In genomic region chr1:18999287-18999852, GRCh38 we compare ENCODE assay signal across 21 cellular contexts. TPM values are rescaled to one million over a fixed set of nuclear protein-coding genes. Genes with fewer than 3 reads are reported as not detected.
A peak's percentile ranks its signal among the peaks of the same experiment; 100 is the strongest.
DNase-seq lines count a peak whose midpoint lies in the region; ATAC-seq, FAIRE-seq and TF ChIP-seq lines count a peak whose summit lies in the region.
"Had no signal": no experiment of that assay in that cellular context is flagged by ENCODE, and none has a peak within 500 bp of the region (broad histone marks: within the 10 kb centered on the region; RNA-seq: fewer than 3 reads in every experiment).

No MANE protein-coding gene starts in this region.

- H3K4me3 ChIP-seq in Caco-2 (ENCODE audit: low read depth, low read length) (no peak overlapping the region), astrocyte (ENCODE audit: insufficient read depth, low read depth, low read length) (no peak overlapping the region), fibroblast of the aortic adventitia (ENCODE audit: low read depth, low read length) (no peak overlapping the region), smooth muscle cell (no peak overlapping the region), trophoblast cell (ENCODE audit: low read depth, low read length) (no peak overlapping the region)
- H3K4me3 ChIP-seq: BLaER1, cardiac muscle cell, neural progenitor cell had no signal

- H3K79me2 ChIP-seq in astrocyte (ENCODE audit: insufficient read depth, low read length) (no peaks in the 10 kb centered on the region), smooth muscle cell (ENCODE audit: low read depth) (no peaks in the 10 kb centered on the region), trophoblast cell (ENCODE audit: control insufficient read depth, insufficient read depth, low read length, poor library complexity) (no peaks in the 10 kb centered on the region)

- H3K14ac ChIP-seq in trophoblast cell (ENCODE audit: low read length): no peak overlapping the region

- H3K27me3 ChIP-seq in Caco-2 (replicated peaks; ENCODE audit: control insufficient read depth, insufficient read depth, low read length) (no peaks in the 10 kb centered on the region), astrocyte (ENCODE audit: insufficient read depth, low read length) (no peaks in the 10 kb centered on the region), smooth muscle cell (ENCODE audit: low read depth) (no peaks in the 10 kb centered on the region), trophoblast cell (ENCODE audit: insufficient read depth, low read length) (no peaks in the 10 kb centered on the region)
- H3K27me3 ChIP-seq: BLaER1, cardiac muscle cell, neural progenitor cell had no signal

- peak overlapping the region; percentile 11 for H3K27ac Mint-ChIP-seq in Caco-2 (ENCODE audit: unreplicated experiment)
- H3K27ac Mint-ChIP-seq in astrocyte (ENCODE audit: unreplicated experiment): peak overlapping the region; percentile 18
- H3K27ac Mint-ChIP-seq: activated CD8-positive, alpha-beta T cell treated with anti-CD3 and anti-CD28 coated beads for 36 hours; neural progenitor cell had no signal

- H3K36me3 Mint-ChIP-seq in Caco-2 (ENCODE audit: insufficient read depth, unreplicated experiment): no peaks in the 10 kb centered on the region
- H3K36me3 Mint-ChIP-seq in astrocyte (ENCODE audit: low read depth, unreplicated experiment): no peaks in the 10 kb centered on the region
- H3K36me3 Mint-ChIP-seq: neural progenitor cell had no signal

- H3K9me3 Mint-ChIP-seq in Caco-2 (ENCODE audit: unreplicated experiment): peaks cover 36% of the 10 kb centered on the region
- H3K9me3 Mint-ChIP-seq in astrocyte (ENCODE audit: unreplicated experiment): peaks cover 17% of the 10 kb centered on the region

- no peak overlapping the region for H4K12ac ChIP-seq in trophoblast cell (ENCODE audit: low read depth, low read length)

- H3K9ac ChIP-seq in astrocyte (ENCODE audit: low read length): no peak overlapping the region
- no peak overlapping the region for H3K9ac ChIP-seq in smooth muscle cell (ENCODE audit: low read depth)
- H3K9ac ChIP-seq in trophoblast cell (ENCODE audit: low read length): no peak overlapping the region
- H3K9ac ChIP-seq: BLaER1, neural progenitor cell had no signal

- peaks cover 6% of the 10 kb centered on the region for H3F3A ChIP-seq in smooth muscle cell (ENCODE audit: low read depth)

- H3K27me3 Mint-ChIP-seq in Caco-2 (ENCODE audit: insufficient read depth, unreplicated experiment): no peaks in the 10 kb centered on the region
- peaks cover 18% of the 10 kb centered on the region for H3K27me3 Mint-ChIP-seq in astrocyte (ENCODE audit: low read depth, unreplicated experiment)
- H3K27me3 Mint-ChIP-seq: activated CD8-positive, alpha-beta T cell treated with anti-CD3 and anti-CD28 coated beads for 36 hours had no signal

- intact Hi-C loops in Caco-2 (cut with micrococcal nuclease; ENCODE audit: unreplicated experiment): no loop called here

- H3K9me3 ChIP-seq in Caco-2 (peaks cover 13% of the 10 kb centered on the region; the same call in 1 of the 2 replicates), astrocyte (ENCODE audit: insufficient read depth, low read depth, low read length) (peaks cover 6% of the 10 kb centered on the region), smooth muscle cell (replicated peaks; ENCODE audit: low read depth) (no peaks in the 10 kb centered on the region), trophoblast cell (ENCODE audit: insufficient read depth, low read depth, low read length) (no peaks in the 10 kb centered on the region)

- BruUV-seq in Caco-2 (replicated peaks; lab: Mats Ljungman, UMichigan): no TSS peak

- H3K36me3 ChIP-seq in Caco-2 (ENCODE audit: control insufficient read depth, insufficient read depth, low read length): no peaks in the 10 kb centered on the region
- no peaks in the 10 kb centered on the region for H3K36me3 ChIP-seq in astrocyte (ENCODE audit: insufficient read depth, low read length)
- H3K36me3 ChIP-seq in smooth muscle cell (ENCODE audit: low read depth): no peaks in the 10 kb centered on the region
- H3K36me3 ChIP-seq in trophoblast cell (ENCODE audit: control insufficient read depth in 1 of 2, insufficient read depth in 2 of 2, low read length in 2 of 2): peaks cover 0 to 1% of the 10 kb centered on the region in 2 experiments
- H3K36me3 ChIP-seq: BLaER1, cardiac muscle cell, neural progenitor cell had no signal

- H3K23ac ChIP-seq in trophoblast cell (ENCODE audit: low read length): no peak overlapping the region

- DNase-seq in Caco-2 (no peak), astrocyte (ENCODE audit: low read depth) (peak; percentile 46), fibroblast of the aortic adventitia (ENCODE audit: low read depth) (peak; percentile 82), smooth muscle cell (lab: John Stamatoyannopoulos, UW; ENCODE audit: unreplicated experiment) (no peak), trophoblast cell (no peak)
- DNase-seq in stimulated activated naive CD4-positive, alpha-beta T cell (lab: John Stamatoyannopoulos, UW): no peak
- DNase-seq: activated CD8-positive, alpha-beta T cell treated with anti-CD3 and anti-CD28 coated beads for 36 hours; activated gamma-delta T cell; DMS53; H7; Karpas-422; NCI-H1930; NCI-H774; Right ventricle myocardium superior had no signal

- no peak overlapping the region for H2AFZ ChIP-seq in astrocyte (ENCODE audit: low read depth, low read length)
- H2AFZ ChIP-seq in smooth muscle cell (ENCODE audit: low read depth): peak overlapping the region; percentile 9
- H2AFZ ChIP-seq in trophoblast cell (ENCODE audit: insufficient read depth, low read length, poor library complexity): no peak overlapping the region
- H2AFZ ChIP-seq: neural progenitor cell had no signal

- no peak overlapping the region for H3K4me3 Mint-ChIP-seq in Caco-2 (ENCODE audit: unreplicated experiment)
- no peak overlapping the region for H3K4me3 Mint-ChIP-seq in astrocyte (ENCODE audit: unreplicated experiment)
- H3K4me3 Mint-ChIP-seq: activated CD8-positive, alpha-beta T cell treated with anti-CD3 and anti-CD28 coated beads for 36 hours; neural progenitor cell had no signal

- H3K18ac ChIP-seq in trophoblast cell (ENCODE audit: low read length): no peak overlapping the region

- CTCF ChIA-PET in Caco-2 (lab: Charles Lee): no interaction called here

- no peak overlapping the region for H2AK5ac ChIP-seq in trophoblast cell (ENCODE audit: low read length)

- H4K8ac ChIP-seq in trophoblast cell (ENCODE audit: low read depth, low read length): no peak overlapping the region

- TF ChIP-seq CTCF in Caco-2 (IDR thresholded peaks at IDR 0.05; ENCODE audit: insufficient read depth in 1 of 2, low read depth in 1 of 2, low read length in 1 of 2, severe bottlenecking in 1 of 2, unreplicated experiment in 1 of 2) (no peak), astrocyte (IDR thresholded peaks at IDR 0.05; ENCODE audit: insufficient read depth, low read depth, low read length) (no peak), fibroblast of the aortic adventitia (IDR thresholded peaks at IDR 0.05; ENCODE audit: insufficient read depth, low read length) (no peak), smooth muscle cell (IDR thresholded peaks at IDR 0.05; ENCODE audit: borderline replicate concordance, insufficient read depth, poor library complexity, severe bottlenecking) (no peak)

- H3K4me2 ChIP-seq in astrocyte (ENCODE audit: low read length): no peak overlapping the region
- no peak overlapping the region for H3K4me2 ChIP-seq in smooth muscle cell
- H3K4me2 ChIP-seq in trophoblast cell (ENCODE audit: low read length): no peak overlapping the region
- H3K4me2 ChIP-seq: BLaER1, neural progenitor cell had no signal

- POLR2A ChIA-PET in Caco-2 (lab: Charles Lee): no interaction called here

- no peak for ATAC-seq in HG02870 (IDR thresholded peaks at IDR 0.05; ENCODE audit: unreplicated experiment)
- ATAC-seq in HG02571 (IDR thresholded peaks at IDR 0.05; ENCODE audit: unreplicated experiment): no peak
- ATAC-seq: activated CD8-positive, alpha-beta T cell treated with anti-CD3 and anti-CD28 coated beads for 36 hours had no signal

- no peak overlapping the region for H2BK12ac ChIP-seq in trophoblast cell (ENCODE audit: low read length)

- H4K91ac ChIP-seq in trophoblast cell (ENCODE audit: low read depth, low read length): no peak overlapping the region

- H2BK5ac ChIP-seq in trophoblast cell (ENCODE audit: low read depth, low read length, poor library complexity): no peak overlapping the region

- H3K4ac ChIP-seq in trophoblast cell (ENCODE audit: low read depth, low read length): no peak overlapping the region

- no peak overlapping the region for H2BK120ac ChIP-seq in trophoblast cell (ENCODE audit: insufficient read depth, low read length, poor library complexity)

- H3K27ac ChIP-seq in astrocyte (ENCODE audit: low read depth, low read length) (no peak overlapping the region), smooth muscle cell (ENCODE audit: low read depth) (no peak overlapping the region), trophoblast cell (ENCODE audit: low read depth, low read length) (no peak overlapping the region)
- H3K27ac ChIP-seq: BLaER1, cardiac muscle cell, HL-60, neural progenitor cell had no signal

- WGBS in smooth muscle cell (ENCODE audit: low lambda C conversion rate): 82% methylated on average over 2 of the region's 2 CpGs
- WGBS in trophoblast cell (ENCODE audit: extremely low coverage, insufficient coverage, insufficient read length): no CpG with 5 or more reads among the region's 2 CpGs

- H4K20me1 ChIP-seq in astrocyte (ENCODE audit: insufficient read depth, low read length) (no peaks in the 10 kb centered on the region), smooth muscle cell (ENCODE audit: low read depth) (no peaks in the 10 kb centered on the region)
- H4K20me1 ChIP-seq: BLaER1 had no signal

- peaks cover 3% of the 10 kb centered on the region for H3K79me1 ChIP-seq in trophoblast cell (ENCODE audit: low read length)

- H3K4me1 ChIP-seq in Caco-2: no peaks in the 10 kb centered on the region
- H3K4me1 ChIP-seq in astrocyte (ENCODE audit: insufficient read depth, low read length): peaks cover 5% of the 10 kb centered on the region
- H3K4me1 ChIP-seq in smooth muscle cell (ENCODE audit: low read depth): no peaks in the 10 kb centered on the region
- peaks cover 6 to 9% of the 10 kb centered on the region in 2 experiments for H3K4me1 ChIP-seq in trophoblast cell (ENCODE audit: control insufficient read depth in 1 of 2, insufficient read depth in 2 of 2, low read length in 2 of 2)
- H3K4me1 ChIP-seq: BLaER1, neural progenitor cell had no signal

- peaks cover under 1% of the 10 kb centered on the region for H3K4me1 Mint-ChIP-seq in Caco-2 (ENCODE audit: low read depth, unreplicated experiment)
- no peaks in the 10 kb centered on the region for H3K4me1 Mint-ChIP-seq in astrocyte (ENCODE audit: low read depth, unreplicated experiment)
- H3K4me1 Mint-ChIP-seq: neural progenitor cell had no signal

- FAIRE-seq in astrocyte (lab: Jason Lieb, UNC): no peak
- FAIRE-seq: endometrium had no signal

RNA-seq across cellular contexts. Expression of gene IFFO2, which starts 42.9 kb away (rescaled TPM):
- 18.7 and 23.7 TPM in 2 replicates for total RNA-seq in Caco-2 (2022)
- 34.2 and 39.6 TPM in 2 replicates for total RNA-seq in astrocyte
- 3.3 and 23.4 TPM in 2 replicates for total RNA-seq in fibroblast of the aortic adventitia (ENCODE audit: low replicate concordance)
- 19.1 and 28.0 TPM in 2 replicates for total RNA-seq in smooth muscle cell
- 3.7 and 5.7 TPM in 2 replicates for polyA plus RNA-seq in smooth muscle cell
- polyA plus RNA-seq in trophoblast cell (2013): 18.2 and 19.5 TPM in 2 replicates

Comparison
In these comparisons a context has a peak if more than half of its experiments do, and no peak if none do; other contexts are left out.
1. DNase-seq: peak in astrocyte (single experiment) and fibroblast of the aortic adventitia (single experiment); none in Caco-2 (0 of 2), smooth muscle cell (single experiment), trophoblast cell (0 of 2) and stimulated activated naive CD4-positive, alpha-beta T cell (0 of 6).